8 cellular contexts compared by ENCODE assay signal in genomic region chr12:111405149-111405855, GRCh38. TPM values are rescaled to one million over a fixed set of nuclear protein-coding genes. Genes with fewer than 3 reads are reported as not detected.
DNase-seq lines count a peak whose midpoint lies in the region; ATAC-seq and TF ChIP-seq lines count a peak whose summit lies in the region.

No MANE protein-coding gene starts in this region.

- CTCF ChIA-PET in activated B cell treated with CpG ODN at 0.5 μM for 24 hours (lab: Charles Lee): interaction anchor here (1.0 to 14.5 kb wide), 8 partner anchors 9 to 124 kb away, joined by 3 to 522 read pairs (median 8); no protein-coding TSS in a partner anchor

- H3K4me3 ChIP-seq in cardiac fibroblast (replicated peaks in 1 of 2; ENCODE audit: low read depth in 2 of 2, low read length in 2 of 2): peak overlapping the region; percentile 52 to 76

- POLR2A ChIA-PET in activated B cell treated with CpG ODN at 0.5 μM for 24 hours (lab: Charles Lee): interaction anchor here (0.9 to 11.0 kb wide), 11 partner anchors 8 to 281 kb away, joined by 3 to 136 read pairs (median 7); partner anchors contain the start of genes ACAD10, ATXN2 and BRAP

- TF ChIP-seq CTCF in activated B cell treated with CpG ODN at 0.5 μM for 24 hours (IDR thresholded peaks at IDR 0.05) (no peak), cardiac fibroblast (IDR thresholded peaks at IDR 0.05; ENCODE audit: low read depth, low read length) (peak; percentile 20)

- no peaks in the 10 kb centered on the region for H3K27me3 Mint-ChIP-seq in activated B cell treated with CpG ODN at 0.5 μM for 24 hours

- ATAC-seq in GM19025 (IDR thresholded peaks at IDR 0.05; ENCODE audit: low read depth, unreplicated experiment) (peak; percentile 57), HG03196 (IDR thresholded peaks at IDR 0.05; ENCODE audit: unreplicated experiment) (peak; percentile 58), activated B cell treated with CpG ODN at 0.5 μM for 24 hours (ENCODE audit: low read depth) (peak; percentile 71)

- intact Hi-C loops in activated B cell treated with CpG ODN at 0.5 μM for 24 hours (cut with micrococcal nuclease): loop anchor here (1.0 to 10.0 kb wide), 5 partner anchors 25 to 1411 kb away; partner anchors contain the start of genes ANKRD13A, ATXN2, GIT2 and PHETA1

- H3K27ac Mint-ChIP-seq in activated B cell treated with CpG ODN at 0.5 μM for 24 hours: peak overlapping the region; percentile 97

- H3K4me1 Mint-ChIP-seq in activated B cell treated with CpG ODN at 0.5 μM for 24 hours: peaks cover 64% of the 10 kb centered on the region

- H3K9me3 Mint-ChIP-seq in activated B cell treated with CpG ODN at 0.5 μM for 24 hours: no peaks in the 10 kb centered on the region

- DNase-seq in AG20443 (ENCODE audit: low spot score): peak; percentile 97
- peak; percentile 93 for DNase-seq in NCI-H226
- DNase-seq in activated B cell treated with CpG ODN at 0.5 μM for 24 hours: peak; percentile 99
- peak; percentile 90 to 94 for DNase-seq in cardiac fibroblast (ENCODE audit: low read depth in 2 of 2)
- DNase-seq in inferior parietal cortex (ENCODE audit: extremely low spot score): peak; percentile 81
- DNase-seq in stimulated activated CD4-positive, alpha-beta T cell treated with anti-CD3 and anti-CD28 coated beads, Interleukin-12 subunit alpha, Interleukin-12 subunit beta, amount 100 ng/mL, for 4 hours: peak; percentile 100

- peaks cover 4% of the 10 kb centered on the region for H3K36me3 Mint-ChIP-seq in activated B cell treated with CpG ODN at 0.5 μM for 24 hours (ENCODE audit: low read depth)

- H3K4me3 Mint-ChIP-seq in activated B cell treated with CpG ODN at 0.5 μM for 24 hours: peak overlapping the region; percentile 91

RNA-seq across cellular contexts. Expression of gene SH2B3, which starts 0.4 kb away (rescaled TPM):
- total RNA-seq in activated B cell treated with CpG ODN at 0.5 μM for 24 hours: 46.7 and 50.7 TPM in 2 replicates

RNA-seq across cellular contexts. Expression of gene PHETA1, which starts 36.4 kb away (rescaled TPM):
- total RNA-seq in activated B cell treated with CpG ODN at 0.5 μM for 24 hours: 1.6 and 2.0 TPM in 2 replicates

Comparison
In these comparisons a context has a peak if more than half of its experiments do, and no peak if none do; other contexts are left out.
1. Peak in every context shown above with its lines: DNase-seq, ATAC-seq and H3K4me3 ChIP-seq.